9 cellular contexts compared by ENCODE assay signal in the genomic region with DNA sequence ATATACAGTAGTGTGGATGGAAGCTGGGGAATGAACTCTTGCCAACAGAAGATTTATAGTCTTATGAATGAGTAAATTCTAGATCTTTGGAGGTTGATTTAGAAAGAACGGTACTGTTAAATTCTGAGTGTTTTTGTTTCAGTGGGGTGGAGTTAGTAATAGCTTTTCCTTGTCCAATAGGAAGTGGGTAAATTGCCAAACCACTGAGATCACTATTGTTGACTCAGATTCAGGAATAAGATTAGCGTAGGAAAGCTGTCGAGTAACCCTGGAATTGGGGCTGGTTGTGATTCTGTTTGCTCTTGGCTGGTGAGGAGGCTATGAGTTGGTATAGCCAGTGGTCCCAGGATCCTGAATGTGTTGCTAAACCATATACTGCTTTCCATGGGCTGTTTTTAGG.
A peak's percentile ranks its signal among the peaks of the same experiment; 100 is the strongest.
DNase-seq lines count a peak whose midpoint lies in the region; ATAC-seq and TF ChIP-seq lines count a peak whose summit lies in the region.
"Had no signal": no experiment of that assay in that cellular context is flagged by ENCODE, and none has a peak within 500 bp of the region (broad histone marks: within the 10 kb centered on the region; RNA-seq: fewer than 3 reads in every experiment).

No MANE protein-coding gene starts in this region.

- DNase-seq in H4 (ENCODE audit: low spot score) = peak; percentile 29
- peak; percentile 78 for DNase-seq in astrocyte of the hippocampus (ENCODE audit: low read depth, low spot score)
- DNase-seq in right atrium auricular region (ENCODE audit: low spot score) = no peak
- DNase-seq in spleen = no peak
- DNase-seq in NCI-H524 (lab: John Stamatoyannopoulos, UW) = no peak
- no peak for DNase-seq in NAMALWA (ENCODE audit: low spot score)
- no peak for DNase-seq in NCI-H345 treated with DMSO at 0.1 percent for 48 hours (lab: John Stamatoyannopoulos, UW; ENCODE audit: unreplicated experiment)
- DNase-seq: H7 had no signal

- no peaks in the 10 kb centered on the region for H3K27me3 ChIP-seq in right atrium auricular region
- H3K27me3 ChIP-seq in spleen (replicated peaks in 1 of 7) = no peaks in the 10 kb centered on the region

- no peak for ATAC-seq in GM21786 (IDR thresholded peaks at IDR 0.05; ENCODE audit: unreplicated experiment)

- WGBS in spleen, 5 donors = 33 to 62% (median 44%) methylated on average over 3 of the region's 3 CpGs

- H3K27ac ChIP-seq in right atrium auricular region (peak overlapping the region; percentile 51 to 71), spleen (peak overlapping the region in 7 of 8 donors; percentile 44 to 79 (median 58))

- H3K36me3 ChIP-seq in right atrium auricular region = no peaks in the 10 kb centered on the region
- peaks cover 0 to 4% (median 0%) of the 10 kb centered on the region in 6 donors for H3K36me3 ChIP-seq in spleen

- H3K4me1 ChIP-seq in right atrium auricular region (peaks cover 0 to 58% of the 10 kb centered on the region in 2 donors), spleen (peaks cover 0 to 72% (median 42%) of the 10 kb centered on the region in 6 donors)

- TF ChIP-seq CTCF in right atrium auricular region (IDR thresholded peaks at IDR 0.05) (no peak), spleen (IDR thresholded peaks at IDR 0.05 in 8 of 11, conservative IDR thresholded peaks at IDR 0.05 in 3 of 11) (no peak)

- intact Hi-C loops in spleen (cut with DNase I; ENCODE audit: low total_unique reads) = loop anchor here (10.0 kb wide), 1 partner anchor 479 kb away; a partner anchor contains a TSS

- no peak for TF ChIP-seq POLR2A in spleen (IDR thresholded peaks at IDR 0.05)

- H3K9me3 ChIP-seq in right atrium auricular region = no peaks in the 10 kb centered on the region
- no peaks in the 10 kb centered on the region for H3K9me3 ChIP-seq in spleen

- H3K4me3 ChIP-seq in right atrium auricular region (no peak overlapping the region), spleen (no peak overlapping the region)

Comparison
In these comparisons a context has a peak if more than half of its experiments do, and no peak if none do; other contexts are left out.
1. DNase-seq: peak in H4 (single experiment) and astrocyte of the hippocampus (single experiment); none in right atrium auricular region (single experiment), spleen (single experiment), NCI-H524 (0 of 2), NAMALWA (single experiment) and NCI-H345 treated with DMSO at 0.1 percent for 48 hours (single experiment).